In the genomic region with DNA sequence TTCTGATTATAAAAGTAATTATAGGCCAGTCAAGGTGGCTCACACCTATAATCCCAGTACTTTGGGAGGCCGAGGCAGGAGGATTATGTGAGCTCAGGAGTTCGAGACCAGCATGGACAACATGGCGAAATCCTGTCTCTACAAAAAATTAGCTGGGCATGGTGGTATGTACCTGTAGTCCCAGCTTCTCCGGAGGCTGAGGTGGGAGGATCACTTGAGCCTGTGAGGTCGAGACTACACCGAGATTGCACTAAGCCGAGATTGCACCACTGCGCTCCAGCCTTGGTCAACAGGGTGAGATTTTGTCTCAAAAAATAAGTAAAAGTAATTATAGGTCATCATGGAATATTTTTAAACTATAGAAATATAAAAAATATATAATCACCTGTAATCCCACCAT, we compare ENCODE assay signal across 19 cellular contexts. TPM values are rescaled to one million over a fixed set of nuclear protein-coding genes. Genes with fewer than 3 reads are reported as not detected.
DNase-seq lines count a peak whose midpoint lies in the region; ATAC-seq and TF ChIP-seq lines count a peak whose summit lies in the region.
"Had no signal": no experiment of that assay in that cellular context is flagged by ENCODE, and none has a peak within 500 bp of the region (broad histone marks: within the 10 kb centered on the region; RNA-seq: fewer than 3 reads in every experiment).

No MANE protein-coding gene starts in this region.

- no peak overlapping the region for H3K18ac ChIP-seq in H9 (ENCODE audit: insufficient read length, low read depth, low read length)

- POLR2A ChIA-PET in RWPE1 (lab: Yijun Ruan, JAX; ENCODE audit: low non-redundant PET) = no interaction called here

- H2BK20ac ChIP-seq in H9 (ENCODE audit: low read depth, low read length, poor library complexity, severe bottlenecking) = no peak overlapping the region

- H4K20me1 ChIP-seq in H9 (ENCODE audit: control insufficient read depth, insufficient read depth, insufficient read length) = no peaks in the 10 kb centered on the region

- H2BK5ac ChIP-seq in H9 (ENCODE audit: insufficient read length, low read length) = no peak overlapping the region

- H3K27me3 Mint-ChIP-seq in chondrocyte (ENCODE audit: low read depth) = no peaks in the 10 kb centered on the region
- no peaks in the 10 kb centered on the region for H3K27me3 Mint-ChIP-seq in H9 (ENCODE audit: low read depth)
- H3K27me3 Mint-ChIP-seq: stimulated activated naive CD8-positive, alpha-beta T cell treated with anti-CD3 and anti-CD28 coated beads, Interleukin-15, Interleukin-2, amounts not matched to agents 100 ng/mL and 50 ng/mL, for 24 hours had no signal

- no peak overlapping the region for H3K4ac ChIP-seq in H9 (ENCODE audit: low read depth, low read length)

- no peaks in the 10 kb centered on the region for H3K27me3 ChIP-seq in H9 (ENCODE audit: insufficient read depth, low read length)
- H3K27me3 ChIP-seq: ascending aorta, hepatocyte, neural progenitor cell, vagina had no signal

- H3K9me3 ChIP-seq in H9 (ENCODE audit: control insufficient read depth, low read depth, low read length) = no peaks in the 10 kb centered on the region
- H3K9me3 ChIP-seq: A549, ascending aorta, vagina had no signal

- peaks cover 7% of the 10 kb centered on the region for H3K9me3 Mint-ChIP-seq in chondrocyte (ENCODE audit: low read depth)
- no peaks in the 10 kb centered on the region for H3K9me3 Mint-ChIP-seq in stimulated activated effector memory CD8-positive, alpha-beta T cell treated with anti-CD3 and anti-CD28 coated beads, Interleukin-12 subunit alpha, Interleukin-12 subunit beta, amount 100 ng/mL, for 72 hours
- peaks cover 5 to 11% of the 10 kb centered on the region in 2 experiments for H3K9me3 Mint-ChIP-seq in H9
- H3K9me3 Mint-ChIP-seq: stimulated activated naive CD8-positive, alpha-beta T cell treated with anti-CD3 and anti-CD28 coated beads, Interleukin-15, Interleukin-2, amounts not matched to agents 100 ng/mL and 50 ng/mL, for 24 hours had no signal

- H2AK5ac ChIP-seq in H9 (ENCODE audit: insufficient read length, low read length) = no peak overlapping the region

- peaks cover 2% of the 10 kb centered on the region; the same call in 1 of the 2 replicates for H3K4me1 ChIP-seq in H9 (ENCODE audit: insufficient read depth, low read length)
- H3K4me1 ChIP-seq: neural progenitor cell had no signal

- no peak overlapping the region for H2BK15ac ChIP-seq in H9 (ENCODE audit: low read depth, low read length)

- ATAC-seq in stimulated activated effector memory CD8-positive, alpha-beta T cell treated with anti-CD3 and anti-CD28 coated beads, Interleukin-12 subunit alpha, Interleukin-12 subunit beta, amount 100 ng/mL, for 72 hours = no peak
- no peak for ATAC-seq in GM19395 (IDR thresholded peaks at IDR 0.05; ENCODE audit: unreplicated experiment)
- ATAC-seq: A549 had no signal

- TF ChIP-seq CTCF in RWPE1 (conservative IDR thresholded peaks at IDR 0.05; ENCODE audit: low read depth) = no peak
- no peak for TF ChIP-seq CTCF in chondrocyte (IDR thresholded peaks at IDR 0.05)
- TF ChIP-seq CTCF in H9 (conservative IDR thresholded peaks at IDR 0.05) = no peak

- H4K5ac ChIP-seq in H9 (ENCODE audit: insufficient read length, low read depth, low read length) = no peak overlapping the region

- H3K9ac ChIP-seq in H9 (ENCODE audit: extremely low read depth, insufficient read length, low read length) = no peak overlapping the region
- H3K9ac ChIP-seq: neural progenitor cell had no signal

- H3K36me3 Mint-ChIP-seq in chondrocyte (ENCODE audit: low read depth) (peaks cover 3% of the 10 kb centered on the region), H9 (ENCODE audit: insufficient read depth in 1 of 3, low read depth in 3 of 3) (peaks cover 0 to 7% (median 1%) of the 10 kb centered on the region in 3 experiments; a peak in 4 of 7 replicates)
- H3K36me3 Mint-ChIP-seq in stimulated activated effector memory CD8-positive, alpha-beta T cell treated with anti-CD3 and anti-CD28 coated beads, Interleukin-12 subunit alpha, Interleukin-12 subunit beta, amount 100 ng/mL, for 72 hours = peaks cover 49% of the 10 kb centered on the region
- H3K36me3 Mint-ChIP-seq: neural progenitor cell had no signal

- no peak overlapping the region for H3K4me3 Mint-ChIP-seq in chondrocyte (ENCODE audit: unreplicated experiment)
- H3K4me3 Mint-ChIP-seq in stimulated activated effector memory CD8-positive, alpha-beta T cell treated with anti-CD3 and anti-CD28 coated beads, Interleukin-12 subunit alpha, Interleukin-12 subunit beta, amount 100 ng/mL, for 72 hours = peak overlapping the region; percentile 48
- H3K4me3 Mint-ChIP-seq in H9 = no peak overlapping the region
- H3K4me3 Mint-ChIP-seq: CD14-positive monocyte, neural progenitor cell had no signal

- no peak overlapping the region for H2AFZ ChIP-seq in H9 (ENCODE audit: low read length)
- H2AFZ ChIP-seq: hepatocyte, neural progenitor cell had no signal

- H4K8ac ChIP-seq in H9 (replicated peaks; ENCODE audit: insufficient read length, low read depth, low read length) = no peak overlapping the region

- H4K91ac ChIP-seq in H9 (ENCODE audit: insufficient read length, low read depth, low read length) = no peak overlapping the region

- no peak overlapping the region for H2BK120ac ChIP-seq in H9 (ENCODE audit: low read depth, low read length, poor library complexity, severe bottlenecking)

- peak overlapping the region; percentile 16; the same call in 1 of the 2 replicates for H3K27ac ChIP-seq in RWPE1
- H3K27ac ChIP-seq in H9 (ENCODE audit: insufficient read length, low read depth, low read length) = no peak overlapping the region
- H3K27ac ChIP-seq: A549, ascending aorta, hepatocyte, neural progenitor cell, vagina had no signal

- no peak overlapping the region for H2BK12ac ChIP-seq in H9 (ENCODE audit: insufficient read length, low read depth, low read length)

- CTCF ChIA-PET in RWPE1 (lab: Yijun Ruan, JAX) = no interaction called here

- no peaks in the 10 kb centered on the region for H3K79me2 ChIP-seq in H9 (ENCODE audit: insufficient read depth, low read length)
- H3K79me2 ChIP-seq: hepatocyte had no signal

- no peaks in the 10 kb centered on the region for H3K79me1 ChIP-seq in H9 (ENCODE audit: insufficient read depth, low read depth, low read length, poor library complexity, severe bottlenecking)

- H3K4me2 ChIP-seq in H9 (ENCODE audit: insufficient read depth, insufficient read length, low read length) = no peak overlapping the region
- H3K4me2 ChIP-seq: A549, hepatocyte, neural progenitor cell had no signal

- H3K27ac Mint-ChIP-seq in chondrocyte (ENCODE audit: unreplicated experiment) (no peak overlapping the region), H9 (no peak overlapping the region)
- H3K27ac Mint-ChIP-seq in stimulated activated effector memory CD8-positive, alpha-beta T cell treated with anti-CD3 and anti-CD28 coated beads, Interleukin-12 subunit alpha, Interleukin-12 subunit beta, amount 100 ng/mL, for 72 hours = no peak overlapping the region
- H3K27ac Mint-ChIP-seq: neural progenitor cell had no signal

- no peak overlapping the region for H3T11ph ChIP-seq in H9 (ENCODE audit: low read length)

- peak; percentile 49 for DNase-seq in activated CD8-positive, alpha-beta memory T cell treated with anti-CD3 and anti-CD28 coated beads for 24 hours
- DNase-seq in activated CD8-positive, alpha-beta memory T cell treated with anti-CD3 and anti-CD28 coated beads, Interleukin-2, amount 50 U/mL, for 4 hours = no peak
- DNase-seq in RWPE1 (ENCODE audit: low spot score) (no peak), chondrocyte (ENCODE audit: low spot score) (peak; percentile 15), H9 (no peak), SHP77 (lab: John Stamatoyannopoulos, UW) (no peak)
- DNase-seq in stimulated activated effector memory CD8-positive, alpha-beta T cell treated with anti-CD3 and anti-CD28 coated beads, Interleukin-12 subunit alpha, Interleukin-12 subunit beta, amount 100 ng/mL, for 72 hours (ENCODE audit: low spot score in 2 of 2) = no peak
- DNase-seq: mesendoderm, NCI-H1436 treated with DMSO at 0.1 percent for 48 hours, NCI-H226, retina had no signal

- no peak overlapping the region for H3K23ac ChIP-seq in H9 (ENCODE audit: insufficient read length, low read depth, low read length)

- no peaks in the 10 kb centered on the region for H3K23me2 ChIP-seq in H9 (ENCODE audit: insufficient read length, low read depth, low read length, poor library complexity, severe bottlenecking)

- H3K56ac ChIP-seq in H9 (ENCODE audit: insufficient read length, low read depth, low read length) = no peak overlapping the region

- H3K4me1 Mint-ChIP-seq in chondrocyte (ENCODE audit: low read depth) (peaks cover 35% of the 10 kb centered on the region), H9 (peaks cover 19 to 20% of the 10 kb centered on the region in 2 experiments)
- H3K4me1 Mint-ChIP-seq in stimulated activated effector memory CD8-positive, alpha-beta T cell treated with anti-CD3 and anti-CD28 coated beads, Interleukin-12 subunit alpha, Interleukin-12 subunit beta, amount 100 ng/mL, for 72 hours = peaks cover 94% of the 10 kb centered on the region

- WGBS in H9 (ENCODE audit: extremely low coverage, insufficient read length, low lambda C conversion rate) = no CpG with 5 or more reads among the region's 8 CpGs

- no peak overlapping the region for H3K14ac ChIP-seq in H9 (ENCODE audit: insufficient read depth, low read length)

RNA-seq across cellular contexts. Expression of a gene that starts 18.1 kb away (rescaled TPM):
- total RNA-seq in chondrocyte = 10.8 to 17.8 TPM (median 16.3 TPM) in 3 replicates
- 7.2 and 8.7 TPM in 2 replicates for total RNA-seq in H9 (2021)

Comparison
In these comparisons a context has a peak if more than half of its experiments do, and no peak if none do; other contexts are left out.
1. DNase-seq: peak in activated CD8-positive, alpha-beta memory T cell treated with anti-CD3 and anti-CD28 coated beads for 24 hours (single experiment) and chondrocyte (single experiment); none in activated CD8-positive, alpha-beta memory T cell treated with anti-CD3 and anti-CD28 coated beads, Interleukin-2, amount 50 U/mL, for 4 hours (single experiment), RWPE1 (single experiment), stimulated activated effector memory CD8-positive, alpha-beta T cell treated with anti-CD3 and anti-CD28 coated beads, Interleukin-12 subunit alpha, Interleukin-12 subunit beta, amount 100 ng/mL, for 72 hours (0 of 2), H9 (single experiment) and SHP77 (0 of 2).